Comparison of ENCODE assay signal across 8 cellular contexts in the genomic region with DNA sequence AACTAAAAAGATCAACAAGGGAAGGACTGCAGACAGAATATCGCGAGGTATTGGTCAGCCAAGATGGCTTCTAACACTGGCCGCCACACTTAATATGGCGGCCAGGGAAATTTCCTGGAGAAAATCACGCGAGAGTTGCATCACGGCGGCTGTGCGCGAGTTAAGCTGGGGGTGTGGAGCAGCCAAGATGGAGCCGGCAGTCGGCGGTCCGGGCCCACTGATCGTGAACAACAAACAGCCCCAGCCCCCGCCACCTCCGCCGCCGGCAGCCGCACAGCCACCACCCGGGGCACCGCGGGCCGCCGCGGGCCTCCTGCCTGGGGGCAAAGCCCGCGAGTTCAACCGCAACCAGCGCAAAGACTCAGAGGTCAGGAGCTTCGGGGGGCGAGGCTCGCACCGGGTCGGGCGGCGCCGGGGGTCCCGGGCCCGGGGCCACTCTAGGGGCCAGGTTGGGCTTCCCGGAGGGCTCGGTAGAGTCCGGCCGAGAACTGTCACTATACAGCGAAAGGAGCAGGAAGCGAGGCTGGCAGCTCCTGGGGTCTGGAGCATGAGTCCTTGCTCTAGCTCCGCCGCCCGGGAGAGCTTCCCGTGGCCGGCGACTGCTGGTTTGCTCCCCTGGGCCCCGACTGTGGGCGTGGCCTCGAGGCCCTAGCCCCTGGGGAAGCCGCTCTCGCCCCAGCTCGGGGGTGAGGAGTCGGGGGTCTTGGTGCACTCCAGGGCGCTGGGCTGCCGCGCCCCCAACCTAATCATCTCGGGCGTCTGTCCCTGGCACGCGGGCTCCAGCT. TPM values are rescaled to one million over a fixed set of nuclear protein-coding genes. Genes with fewer than 3 reads are reported as not detected.
A peak's percentile ranks its signal among the peaks of the same experiment; 100 is the strongest.
DNase-seq lines count a peak whose midpoint lies in the region; ATAC-seq and TF ChIP-seq lines count a peak whose summit lies in the region.

A gene with protein sequence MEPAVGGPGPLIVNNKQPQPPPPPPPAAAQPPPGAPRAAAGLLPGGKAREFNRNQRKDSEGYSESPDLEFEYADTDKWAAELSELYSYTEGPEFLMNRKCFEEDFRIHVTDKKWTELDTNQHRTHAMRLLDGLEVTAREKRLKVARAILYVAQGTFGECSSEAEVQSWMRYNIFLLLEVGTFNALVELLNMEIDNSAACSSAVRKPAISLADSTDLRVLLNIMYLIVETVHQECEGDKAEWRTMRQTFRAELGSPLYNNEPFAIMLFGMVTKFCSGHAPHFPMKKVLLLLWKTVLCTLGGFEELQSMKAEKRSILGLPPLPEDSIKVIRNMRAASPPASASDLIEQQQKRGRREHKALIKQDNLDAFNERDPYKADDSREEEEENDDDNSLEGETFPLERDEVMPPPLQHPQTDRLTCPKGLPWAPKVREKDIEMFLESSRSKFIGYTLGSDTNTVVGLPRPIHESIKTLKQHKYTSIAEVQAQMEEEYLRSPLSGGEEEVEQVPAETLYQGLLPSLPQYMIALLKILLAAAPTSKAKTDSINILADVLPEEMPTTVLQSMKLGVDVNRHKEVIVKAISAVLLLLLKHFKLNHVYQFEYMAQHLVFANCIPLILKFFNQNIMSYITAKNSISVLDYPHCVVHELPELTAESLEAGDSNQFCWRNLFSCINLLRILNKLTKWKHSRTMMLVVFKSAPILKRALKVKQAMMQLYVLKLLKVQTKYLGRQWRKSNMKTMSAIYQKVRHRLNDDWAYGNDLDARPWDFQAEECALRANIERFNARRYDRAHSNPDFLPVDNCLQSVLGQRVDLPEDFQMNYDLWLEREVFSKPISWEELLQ (plus strand): TSS at position 174 of the 785 bp plus-strand sequence. CDS start 14 bp downstream, at position 188.

- no peaks in the 10 kb centered on the region for H3K27me3 Mint-ChIP-seq in activated B cell treated with CpG ODN at 0.5 μM for 24 hours

- no peaks in the 10 kb centered on the region for H3K9me3 ChIP-seq in AG04450 (ENCODE audit: control insufficient read depth, insufficient read depth, low read length)

- ATAC-seq in GM18909 (IDR thresholded peaks at IDR 0.05; ENCODE audit: poor library complexity, unreplicated experiment) (peak; percentile 91), HG03175 (IDR thresholded peaks at IDR 0.05; ENCODE audit: unreplicated experiment) (peak; percentile 82), activated B cell treated with CpG ODN at 0.5 μM for 24 hours (ENCODE audit: low read depth) (peak; percentile 92)

- H3K27ac ChIP-seq in AG04450 (ENCODE audit: low read depth, low read length) (peak within 1 kb of the TSS; percentile 54), caudate nucleus (ENCODE audit: low read depth, low read length) (peak within 1 kb of the TSS; percentile 91)

- H3K4me1 Mint-ChIP-seq in activated B cell treated with CpG ODN at 0.5 μM for 24 hours = peaks cover 41% of the 10 kb centered on the region

- H3K9me3 Mint-ChIP-seq in activated B cell treated with CpG ODN at 0.5 μM for 24 hours = no peaks in the 10 kb centered on the region

- no peaks in the 10 kb centered on the region for H3K27me3 ChIP-seq in AG04450 (ENCODE audit: control insufficient read depth, insufficient read depth, low read length)

- H3K27ac Mint-ChIP-seq in activated B cell treated with CpG ODN at 0.5 μM for 24 hours = peak within 1 kb of the TSS; percentile 90

- H3K4me3 ChIP-seq in AG04450 (ENCODE audit: low read depth, low read length) = peak within 1 kb of the TSS; percentile 81

- POLR2A ChIA-PET in AG04450 (lab: Yijun Ruan, JAX) = interaction anchor here (0.7 to 1.6 kb wide), 6 partner anchors 11 to 486 kb away, joined by 3 to 11 read pairs (median 4); a partner anchor contains a TSS
- POLR2A ChIA-PET in activated B cell treated with CpG ODN at 0.5 μM for 24 hours (lab: Charles Lee) = interaction anchor here (0.6 to 2.9 kb wide), 35 partner anchors 12 to 1342 kb away, joined by 3 to 24 read pairs (median 4); a partner anchor contains a TSS

- DNase-seq in AG04450 (ENCODE audit: low read depth, low spot score) (peak; percentile 95), NCI-H345 (lab: John Stamatoyannopoulos, UW) (peak; percentile 94), activated B cell treated with CpG ODN at 0.5 μM for 24 hours (peak; percentile 81), caudate nucleus (lab: John Stamatoyannopoulos, UW) (peak in 60 of 61 donors; percentile 30 to 93 (median 80)), iris pigment epithelial cell (ENCODE audit: low read depth) (peak; percentile 97)
- peak; percentile 81 for DNase-seq in stimulated activated CD4-positive, alpha-beta T cell treated with anti-CD3 and anti-CD28 coated beads, Interleukin-12 subunit alpha, Interleukin-12 subunit beta, amount 100 ng/mL, for 4 hours

- no peak for TF ChIP-seq CTCF in AG04450 (IDR thresholded peaks at IDR 0.05; ENCODE audit: low read depth, low read length)
- TF ChIP-seq CTCF in activated B cell treated with CpG ODN at 0.5 μM for 24 hours (IDR thresholded peaks at IDR 0.05) = no peak

- H3K4me3 Mint-ChIP-seq in activated B cell treated with CpG ODN at 0.5 μM for 24 hours = peak within 1 kb of the TSS; percentile 93

- CTCF ChIA-PET in AG04450 (lab: Charles Lee) (interaction anchor here (0.7 to 2.6 kb wide), 5 partner anchors 18 to 257 kb away, joined by 3 to 16 read pairs (median 4); no protein-coding TSS in a partner anchor), activated B cell treated with CpG ODN at 0.5 μM for 24 hours (lab: Charles Lee) (interaction anchor here (0.9 to 3.5 kb wide), 10 partner anchors 17 to 426 kb away, joined by 3 to 12 read pairs (median 6); a partner anchor contains a TSS)

- intact Hi-C loops in activated B cell treated with CpG ODN at 0.5 μM for 24 hours (cut with micrococcal nuclease) = loop anchor here (1.0 to 10.0 kb wide), 11 partner anchors 23 to 1410 kb away; a partner anchor contains a TSS

- peaks cover 26% of the 10 kb centered on the region for H3K36me3 Mint-ChIP-seq in activated B cell treated with CpG ODN at 0.5 μM for 24 hours (ENCODE audit: low read depth)

RNA-seq across cellular contexts. Expression of the gene that starts here (rescaled TPM):
- polyA plus RNA-seq in AG04450 (2011; rRNA removed) = 31.3 and 36.2 TPM in 2 replicates
- polyA minus RNA-seq in AG04450 (2011; rRNA and poly(A)+ RNA removed) = 53.4 and 61.7 TPM in 2 replicates
- total RNA-seq in activated B cell treated with CpG ODN at 0.5 μM for 24 hours = 60.4 and 77.3 TPM in 2 replicates

Comparison
In these comparisons a context has a peak if more than half of its experiments do, and no peak if none do; other contexts are left out.
1. Peak in every context shown above with its lines: DNase-seq, ATAC-seq, H3K4me3 ChIP-seq and H3K27ac ChIP-seq.